ENCODE assay signal across 27 cellular contexts in genomic region chr11:115652501-115652900, GRCh38.
"Had no signal": no experiment of that assay in that cellular context is flagged by ENCODE, and none has a peak within 500 bp of the region (broad histone marks: within the 10 kb centered on the region; RNA-seq: fewer than 3 reads in every experiment).

No MANE protein-coding gene starts in this region.

- DNase-seq: activated CD4-positive, alpha-beta memory T cell treated with anti-CD3 and anti-CD28 coated beads for 36 hours; activated CD4-positive, alpha-beta T cell treated with anti-CD3 and anti-CD28 coated beads, Interleukin-2, amount 10 ng/mL, durations not matched to agents 7 days and 5 days; activated CD4-positive, CD25-positive, alpha-beta regulatory T cell; activated CD8-positive, alpha-beta memory T cell treated with anti-CD3 and anti-CD28 coated beads for 24 hours; activated effector memory CD4-positive, alpha-beta T cell treated with anti-CD3 and anti-CD28 coated beads, Interleukin-2, amount 50 U/mL, for 16 hours; activated naive CD4-positive, alpha-beta T cell treated with Interleukin-2 at 50 U/mL for 16 hours; activated naive CD8-positive, alpha-beta T cell treated with anti-CD3 and anti-CD28 coated beads, Interleukin-2, amount 50 U/mL, for 24 hours; activated T-cell treated with anti-CD3 and anti-CD28 coated beads, Interleukin-2, amount 50 U/mL, for 4 hours; amniotic stem cell; Karpas-422; MM.1S; NCI-H1092 treated with DMSO at 0.1 percent for 48 hours; NCI-H1417 treated with DMSO at 0.1 percent for 48 hours; NCI-H1694; NCI-H2029 treated with DMSO at 0.1 percent for 48 hours; NCI-H345; NCI-H510A; NCI-H526 treated with DMSO at 0.1 percent for 48 hours; NCI-H82; PC-3; SHP77 treated with DMSO at 0.1 percent for 48 hours; T-helper 9 cell had no signal

- H3K27ac ChIP-seq: ascending aorta, cardiac muscle cell had no signal

- H3K36me3 Mint-ChIP-seq: activated CD4-positive, alpha-beta memory T cell treated with anti-CD3 and anti-CD28 coated beads for 36 hours; activated naive CD4-positive, alpha-beta T cell treated with anti-CD3 and anti-CD28 coated beads, Interleukin-2, amount 50 U/mL, for 72 hours; brain had no signal

- H3K4me1 Mint-ChIP-seq: activated CD4-positive, alpha-beta T cell treated with anti-CD3 and anti-CD28 coated beads, Interleukin-2, amount 10 ng/mL, durations not matched to agents 7 days and 5 days; activated naive CD8-positive, alpha-beta T cell treated with anti-CD3 and anti-CD28 coated beads, Interleukin-2, amount 50 U/mL, for 24 hours had no signal

- H3K4me1 ChIP-seq: ascending aorta had no signal

- H3K4me3 Mint-ChIP-seq: activated CD4-positive, alpha-beta memory T cell treated with anti-CD3 and anti-CD28 coated beads for 36 hours; activated CD4-positive, alpha-beta T cell treated with anti-CD3 and anti-CD28 coated beads, Interleukin-2, amount 10 ng/mL, durations not matched to agents 7 days and 5 days; activated naive CD8-positive, alpha-beta T cell treated with anti-CD3 and anti-CD28 coated beads, Interleukin-2, amount 50 U/mL, for 24 hours; activated T-cell treated with anti-CD3 and anti-CD28 coated beads, Interleukin-2, amount 50 U/mL, for 4 hours; brain; T-helper 1 cell treated with Interleukin-12 subunit alpha and Interleukin-12 subunit beta and Interleukin-4 antibody, amounts not matched to agents 30 μg/mL and 1 μg/mL, for 36 hours had no signal

- H3K27me3 Mint-ChIP-seq: activated CD4-positive, alpha-beta T cell treated with anti-CD3 and anti-CD28 coated beads, Interleukin-2, amount 10 ng/mL, durations not matched to agents 7 days and 5 days had no signal

- H3K9me3 ChIP-seq: ascending aorta had no signal

- ATAC-seq: activated naive CD4-positive, alpha-beta T cell treated with anti-CD3 and anti-CD28 coated beads, Interleukin-2, amount 50 U/mL, for 72 hours; activated naive CD8-positive, alpha-beta T cell treated with anti-CD3 and anti-CD28 coated beads, Interleukin-2, amount 50 U/mL, for 24 hours; activated T-cell treated with anti-CD3 and anti-CD28 coated beads, Interleukin-2, amount 50 U/mL, for 4 hours; PC-3 had no signal

- H3K9me3 Mint-ChIP-seq: activated CD4-positive, alpha-beta memory T cell treated with anti-CD3 and anti-CD28 coated beads for 36 hours; activated CD4-positive, alpha-beta T cell treated with anti-CD3 and anti-CD28 coated beads, Interleukin-2, amount 10 ng/mL, durations not matched to agents 7 days and 5 days; activated naive CD8-positive, alpha-beta T cell treated with anti-CD3 and anti-CD28 coated beads, Interleukin-2, amount 50 U/mL, for 24 hours; activated T-cell treated with anti-CD3 and anti-CD28 coated beads, Interleukin-2, amount 50 U/mL, for 4 hours; T-helper 1 cell treated with Interleukin-12 subunit alpha and Interleukin-12 subunit beta and Interleukin-4 antibody, amounts not matched to agents 30 μg/mL and 1 μg/mL, for 36 hours had no signal

- H3K36me3 ChIP-seq: ascending aorta, cardiac muscle cell had no signal

- H3K4me3 ChIP-seq: ascending aorta, cardiac muscle cell had no signal

- H3K27ac Mint-ChIP-seq: activated CD4-positive, alpha-beta memory T cell treated with anti-CD3 and anti-CD28 coated beads for 36 hours; activated CD4-positive, alpha-beta T cell treated with anti-CD3 and anti-CD28 coated beads, Interleukin-2, amount 10 ng/mL, durations not matched to agents 7 days and 5 days; activated naive CD4-positive, alpha-beta T cell treated with anti-CD3 and anti-CD28 coated beads, Interleukin-2, amount 50 U/mL, for 72 hours; activated naive CD8-positive, alpha-beta T cell treated with anti-CD3 and anti-CD28 coated beads, Interleukin-2, amount 50 U/mL, for 24 hours; T-helper 1 cell treated with Interleukin-12 subunit alpha and Interleukin-12 subunit beta and Interleukin-4 antibody, amounts not matched to agents 30 μg/mL and 1 μg/mL, for 36 hours had no signal

- H3K27me3 ChIP-seq: ascending aorta, cardiac muscle cell had no signal
